In genomic region chr20:5504061-5504739, GRCh38 we compare ENCODE assay signal across 8 cellular contexts.
DNase-seq lines count a peak whose midpoint lies in the region; ATAC-seq and TF ChIP-seq lines count a peak whose summit lies in the region.

No MANE protein-coding gene starts in this region.

- H3K4me1 Mint-ChIP-seq in naive thymus-derived CD8-positive, alpha-beta T cell = peaks cover 4 to 10% (median 8%) of the 10 kb centered on the region in 4 donors

- H3K4me3 ChIP-seq in SJCRH30 (peak overlapping the region; percentile 43), fibroblast of mammary gland (ENCODE audit: control insufficient read depth, low read depth, low read length) (peak overlapping the region; percentile 73), WERI-Rb-1 (ENCODE audit: low read depth, low read length) (no peak overlapping the region)

- peaks cover 0 to 25% (median 0%) of the 10 kb centered on the region in 5 donors for H3K27me3 Mint-ChIP-seq in naive thymus-derived CD8-positive, alpha-beta T cell

- H3K27ac Mint-ChIP-seq in activated naive CD4-positive, alpha-beta T cell treated with anti-CD3 and anti-CD28 coated beads, Interleukin-2, amount 50 U/mL, for 72 hours = peak overlapping the region in 1 of 2 donors; percentile 72
- H3K27ac Mint-ChIP-seq in naive thymus-derived CD8-positive, alpha-beta T cell = peak overlapping the region in 1 of 10 donors; percentile 44

- no peaks in the 10 kb centered on the region for H3K9me3 ChIP-seq in SJCRH30 (replicated peaks)
- no peaks in the 10 kb centered on the region for H3K9me3 ChIP-seq in WERI-Rb-1 (ENCODE audit: severe bottlenecking)

- POLR2A ChIA-PET in naive thymus-derived CD8-positive, alpha-beta T cell (lab: Charles Lee) = no interaction called here

- H3K36me3 ChIP-seq in SJCRH30 = no peaks in the 10 kb centered on the region
- H3K36me3 ChIP-seq in WERI-Rb-1 = no peaks in the 10 kb centered on the region

- no peaks in the 10 kb centered on the region for H3K36me3 Mint-ChIP-seq in activated naive CD4-positive, alpha-beta T cell treated with anti-CD3 and anti-CD28 coated beads, Interleukin-2, amount 50 U/mL, for 72 hours
- H3K36me3 Mint-ChIP-seq in naive thymus-derived CD8-positive, alpha-beta T cell = peaks cover 0 to 2% (median 0%) of the 10 kb centered on the region in 3 donors

- no peaks in the 10 kb centered on the region for H3K4me1 ChIP-seq in SJCRH30

- H3K9me3 Mint-ChIP-seq in activated naive CD4-positive, alpha-beta T cell treated with anti-CD3 and anti-CD28 coated beads, Interleukin-2, amount 50 U/mL, for 72 hours = no peaks in the 10 kb centered on the region
- no peaks in the 10 kb centered on the region for H3K9me3 Mint-ChIP-seq in naive thymus-derived CD8-positive, alpha-beta T cell

- no peaks in the 10 kb centered on the region for H3K27me3 ChIP-seq in SJCRH30
- no peaks in the 10 kb centered on the region for H3K27me3 ChIP-seq in WERI-Rb-1 (ENCODE audit: insufficient read depth, low read depth, severe bottlenecking)

- peak overlapping the region in 6 of 10 donors; percentile 7 to 60 (median 40) for H3K4me3 Mint-ChIP-seq in naive thymus-derived CD8-positive, alpha-beta T cell

- peak in 1 of 2 donors; percentile 11 for DNase-seq in activated naive CD4-positive, alpha-beta T cell treated with anti-CD3 and anti-CD28 coated beads, Interleukin-2, amount 50 U/mL, for 72 hours (ENCODE audit: low spot score in 2 of 2)
- DNase-seq in activated naive CD4-positive, alpha-beta T cell treated with Interleukin-2 at 50 U/mL for 16 hours = no peak
- peak in 1 of 2 experiments; percentile 15 for DNase-seq in SJCRH30
- peak; percentile 70 for DNase-seq in fibroblast of mammary gland (ENCODE audit: low read depth)
- DNase-seq in naive thymus-derived CD8-positive, alpha-beta T cell = peak in 1 of 10 donors; percentile 18
- DNase-seq in OCI-M2 (lab: John Stamatoyannopoulos, UW; ENCODE audit: unreplicated experiment) = no peak
- DNase-seq in WERI-Rb-1 = no peak

- ATAC-seq in activated naive CD4-positive, alpha-beta T cell treated with anti-CD3 and anti-CD28 coated beads, Interleukin-2, amount 50 U/mL, for 72 hours = peak; percentile 49 to 84
- ATAC-seq in naive thymus-derived CD8-positive, alpha-beta T cell = no peak
- no peak for ATAC-seq in HG02763 (IDR thresholded peaks at IDR 0.05; ENCODE audit: unreplicated experiment)

- H3K27ac ChIP-seq in SJCRH30 = no peak overlapping the region
- H3K27ac ChIP-seq in WERI-Rb-1 = no peak overlapping the region

- no peak for TF ChIP-seq CTCF in fibroblast of mammary gland (conservative IDR thresholded peaks at IDR 0.05; ENCODE audit: control insufficient read depth, insufficient read depth, low read depth, low read length)
- TF ChIP-seq CTCF in WERI-Rb-1 (IDR thresholded peaks at IDR 0.05; ENCODE audit: low read depth, low read length) = no peak

Comparison
In these comparisons a context has a peak if more than half of its experiments do, and no peak if none do; other contexts are left out.
1. ATAC-seq: peak in activated naive CD4-positive, alpha-beta T cell treated with anti-CD3 and anti-CD28 coated beads, Interleukin-2, amount 50 U/mL, for 72 hours (2 of 2); none in naive thymus-derived CD8-positive, alpha-beta T cell (0 of 2) and HG02763 (single experiment).